ENCODE assay signal across 24 cellular contexts in genomic region chr3:10972359-10972758, GRCh38. TPM values are rescaled to one million over a fixed set of nuclear protein-coding genes. Genes with fewer than 3 reads are reported as not detected.
"Had no signal": no experiment of that assay in that cellular context is flagged by ENCODE, and none has a peak within 500 bp of the region (broad histone marks: within the 10 kb centered on the region; RNA-seq: fewer than 3 reads in every experiment).

No MANE protein-coding gene starts in this region.

- H3K27ac ChIP-seq: colonic mucosa, esophagus squamous epithelium, gastroesophageal sphincter, neutrophil, psoas muscle, right lobe of liver, testis, tibial nerve had no signal

- DNase-seq: colonic mucosa; dermis blood vessel endothelial cell; esophagus squamous epithelium; foreskin fibroblast; glutamatergic neuron; immature natural killer cell; left cardiac atrium; mucosa of descending colon; natural killer cell; psoas muscle; retina; stimulated activated CD4-positive, alpha-beta T cell treated with anti-CD3 and anti-CD28 coated beads, Interleukin-15, amount 100 ng/mL, for 24 hours; stimulated activated CD4-positive, alpha-beta T cell treated with anti-CD3 and anti-CD28 coated beads, Interleukin-1b, Interleukin-23, amount 100 ng/mL, for 48 hours; stimulated activated CD4-positive, alpha-beta T cell treated with anti-CD3 and anti-CD28 coated beads, Interleukin-4, amount 100 ng/mL, for 24 hours; stimulated activated naive B cell treated with anti-CD40 and anti-IgM and Interleukin-4, amounts not matched to agents 10 μg/mL and 1 μg/mL and 100 μg/mL, for 72 hours; stimulated activated naive CD8-positive, alpha-beta T cell treated with anti-CD3 and anti-CD28 coated beads, Interleukin-15, amount 100 ng/mL, for 72 hours; testis had no signal

- H3K4me1 ChIP-seq: colonic mucosa, esophagus squamous epithelium, gastroesophageal sphincter, right lobe of liver, tibial nerve had no signal

- H3K4me3 ChIP-seq: colonic mucosa, esophagus squamous epithelium, gastroesophageal sphincter, mucosa of descending colon, psoas muscle, right lobe of liver, testis, tibial nerve had no signal

- H3K9me3 Mint-ChIP-seq: immature natural killer cell; natural killer cell; stimulated activated naive CD8-positive, alpha-beta T cell treated with anti-CD3 and anti-CD28 coated beads, Interleukin-15, amount 100 ng/mL, for 72 hours had no signal

- H3K9me3 ChIP-seq: colonic mucosa, esophagus squamous epithelium, gastroesophageal sphincter, mucosa of descending colon, neutrophil, psoas muscle, right lobe of liver, testis, tibial nerve had no signal

- H3K27ac Mint-ChIP-seq: immature natural killer cell; natural killer cell; stimulated activated naive B cell treated with anti-CD40 and anti-IgM and Interleukin-4, amounts not matched to agents 10 μg/mL and 1 μg/mL and 100 μg/mL, for 72 hours; stimulated activated naive CD8-positive, alpha-beta T cell treated with anti-CD3 and anti-CD28 coated beads, Interleukin-15, amount 100 ng/mL, for 72 hours had no signal

- H3K4me3 Mint-ChIP-seq: immature natural killer cell; natural killer cell; stimulated activated naive B cell treated with anti-CD40 and anti-IgM and Interleukin-4, amounts not matched to agents 10 μg/mL and 1 μg/mL and 100 μg/mL, for 72 hours; stimulated activated naive CD8-positive, alpha-beta T cell treated with anti-CD3 and anti-CD28 coated beads, Interleukin-15, amount 100 ng/mL, for 72 hours had no signal

- H3K36me3 ChIP-seq: colonic mucosa, esophagus squamous epithelium, gastroesophageal sphincter, neutrophil, right lobe of liver, tibial nerve had no signal

- ATAC-seq: gastroesophageal sphincter; left cardiac atrium; mucosa of descending colon; natural killer cell; psoas muscle; stimulated activated naive B cell treated with anti-CD40 and anti-IgM and Interleukin-4, amounts not matched to agents 10 μg/mL and 1 μg/mL and 100 μg/mL, for 72 hours; stimulated activated naive CD8-positive, alpha-beta T cell treated with anti-CD3 and anti-CD28 coated beads, Interleukin-15, amount 100 ng/mL, for 72 hours had no signal

- H3K36me3 Mint-ChIP-seq: immature natural killer cell; natural killer cell; stimulated activated naive B cell treated with anti-CD40 and anti-IgM and Interleukin-4, amounts not matched to agents 10 μg/mL and 1 μg/mL and 100 μg/mL, for 72 hours had no signal

- H3K4me1 Mint-ChIP-seq: immature natural killer cell, natural killer cell had no signal

- H3K27me3 ChIP-seq: colonic mucosa, right lobe of liver, testis, tibial nerve had no signal

RNA-seq across cellular contexts. Expression of gene SLC6A1, which starts 20.2 kb away (rescaled TPM):
- total RNA-seq: dermis blood vessel endothelial cell, epithelial cell of proximal tubule, natural killer cell, osteoblast had no signal
- polyA plus RNA-seq: immature natural killer cell, keratinocyte had no signal
